Comparison of ENCODE assay signal across 9 cellular contexts in the genomic region with DNA sequence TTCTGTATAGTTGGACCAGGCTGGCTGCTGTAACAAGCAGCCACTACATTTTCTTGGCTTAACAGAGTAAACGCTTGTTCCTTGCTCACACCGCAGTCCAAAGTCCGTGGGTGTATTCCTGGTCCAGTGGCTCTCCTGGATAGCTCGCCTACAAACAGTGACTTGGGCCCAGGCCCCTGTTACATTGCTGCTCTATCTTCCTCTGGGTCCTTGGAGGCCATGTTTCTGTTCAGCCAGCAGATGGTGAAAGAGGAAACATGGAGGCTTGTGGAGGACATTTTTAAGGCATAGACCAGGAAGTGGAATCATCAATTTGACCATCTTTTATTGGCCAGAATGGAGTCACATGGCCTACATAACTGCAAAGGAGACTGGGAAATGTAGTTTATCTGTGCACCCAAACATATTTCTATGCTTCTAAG. TPM values are rescaled to one million over a fixed set of nuclear protein-coding genes. Genes with fewer than 3 reads are reported as not detected.
DNase-seq lines count a peak whose midpoint lies in the region; ATAC-seq and FAIRE-seq lines count a peak whose summit lies in the region.
"Had no signal": no experiment of that assay in that cellular context is flagged by ENCODE, and none has a peak within 500 bp of the region (broad histone marks: within the 10 kb centered on the region; RNA-seq: fewer than 3 reads in every experiment).

No MANE protein-coding gene starts in this region.

- ATAC-seq in GM19035 (IDR thresholded peaks at IDR 0.05; ENCODE audit: unreplicated experiment) = no peak

- H3K4me3 ChIP-seq in Jurkat, Clone E6-1 (ENCODE audit: low read length) = no peak overlapping the region
- no peak overlapping the region for H3K4me3 ChIP-seq in H7 (ENCODE audit: insufficient read depth, low read depth, low read length)
- H3K4me3 ChIP-seq: tibial artery had no signal

- peak; percentile 7 for FAIRE-seq in TTC549 (lab: Jason Lieb, UNC)

- peak; percentile 66 for DNase-seq in DMS153 (lab: John Stamatoyannopoulos, UW)
- peak; percentile 57 for DNase-seq in Jurkat, Clone E6-1 (ENCODE audit: low read depth, low spot score)
- DNase-seq in kidney glomerular epithelial cell (lab: John Stamatoyannopoulos, UW) = peak; percentile 6
- DNase-seq in T1000 (lab: John Stamatoyannopoulos, UW) = no peak
- no peak for DNase-seq in islet precursor cell
- DNase-seq in H7 = no peak
- DNase-seq: tibial artery had no signal

- no peaks in the 10 kb centered on the region for H3K36me3 ChIP-seq in H7 (replicated peaks; ENCODE audit: control insufficient read depth, insufficient read depth, low read length)

- H3K27me3 ChIP-seq in H7 (ENCODE audit: control insufficient read depth, insufficient read depth, low read length) = no peaks in the 10 kb centered on the region

RNA-seq across cellular contexts. Expression of a gene that starts 55.1 kb away (rescaled TPM):
- 1.0 TPM for polyA plus RNA-seq in Jurkat, Clone E6-1 (2012; ENCODE audit: insufficient read depth, insufficient read length)
- total RNA-seq in H7 (2014; rRNA removed; shearing (Covaris generic)) = 0.24 and 0.37 TPM in 2 replicates

Comparison
In these comparisons a context has a peak if more than half of its experiments do, and no peak if none do; other contexts are left out.
1. DNase-seq: peak in DMS153 (single experiment), Jurkat, Clone E6-1 (single experiment) and kidney glomerular epithelial cell (single experiment); none in T1000 (single experiment), islet precursor cell (single experiment) and H7 (single experiment).